24 cellular contexts compared by ENCODE assay signal in the genomic region with DNA sequence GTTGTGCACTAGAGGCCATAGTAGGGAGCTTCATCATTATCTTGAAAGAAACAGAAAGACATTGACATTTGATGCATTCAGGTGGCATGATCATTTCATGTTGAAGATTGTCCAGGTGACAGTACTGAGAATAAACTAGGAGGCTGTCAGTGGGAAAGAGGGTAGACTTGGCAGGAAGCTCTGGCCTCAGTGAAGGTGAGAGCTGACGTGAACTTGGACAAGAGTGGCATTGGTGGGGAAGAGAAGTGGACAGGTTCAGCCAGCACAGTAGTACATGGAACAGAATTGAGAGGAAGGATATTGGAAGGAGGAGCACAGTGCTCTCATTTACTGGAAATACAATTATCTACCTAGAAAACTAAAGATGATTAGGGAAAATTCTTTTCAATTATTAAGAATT.
"Had no signal": no experiment of that assay in that cellular context is flagged by ENCODE, and none has a peak within 500 bp of the region (broad histone marks: within the 10 kb centered on the region; RNA-seq: fewer than 3 reads in every experiment).

No MANE protein-coding gene starts in this region.

- H3K9me3 ChIP-seq: colonic mucosa, esophagus muscularis mucosa, esophagus squamous epithelium, gastrocnemius medialis had no signal

- H3K4me3 ChIP-seq: colonic mucosa, coronary artery, dorsolateral prefrontal cortex, esophagus muscularis mucosa, esophagus squamous epithelium, gastrocnemius medialis, gastroesophageal sphincter, heart left ventricle, heart right ventricle had no signal

- H3K36me3 ChIP-seq: colonic mucosa, esophagus muscularis mucosa, esophagus squamous epithelium, gastrocnemius medialis, gastroesophageal sphincter, heart left ventricle, heart right ventricle had no signal

- ATAC-seq: effector memory CD8-positive, alpha-beta T cell; esophagus mucosa; foreskin keratinocyte; gastrocnemius medialis; gastroesophageal sphincter; heart right ventricle had no signal

- H3K27me3 ChIP-seq: colonic mucosa, esophagus muscularis mucosa, esophagus squamous epithelium, foreskin keratinocyte, gastrocnemius medialis, gastroesophageal sphincter, heart right ventricle had no signal

- H3K4me1 ChIP-seq: colonic mucosa, esophagus muscularis mucosa, foreskin keratinocyte, gastrocnemius medialis, gastroesophageal sphincter had no signal

- DNase-seq: colonic mucosa; cortex of kidney; dermis blood vessel endothelial cell; dorsolateral prefrontal cortex; effector CD4-positive, alpha-beta T cell; effector CD8-positive, alpha-beta T cell; effector memory CD4-positive, alpha-beta T cell; effector memory CD8-positive, alpha-beta T cell; endodermal cell; erythroblast; esophagus squamous epithelium; foreskin fibroblast; foreskin keratinocyte; foreskin melanocyte; gastrocnemius medialis; glutamatergic neuron; head of caudate nucleus; heart left ventricle; heart right ventricle had no signal

- H3K27ac ChIP-seq: colonic mucosa, coronary artery, dorsolateral prefrontal cortex, epithelial cell of prostate, esophagus muscularis mucosa, esophagus squamous epithelium, foreskin keratinocyte, gastrocnemius medialis, gastroesophageal sphincter, heart left ventricle, heart right ventricle had no signal
